In genomic region chr1:116769050-116769449, GRCh38 we compare ENCODE assay signal across 13 cellular contexts. TPM values are rescaled to one million over a fixed set of nuclear protein-coding genes. Genes with fewer than 3 reads are reported as not detected.
DNase-seq lines count a peak whose midpoint lies in the region; ATAC-seq and TF ChIP-seq lines count a peak whose summit lies in the region.
"Had no signal": no experiment of that assay in that cellular context is flagged by ENCODE, and none has a peak within 500 bp of the region (broad histone marks: within the 10 kb centered on the region; RNA-seq: fewer than 3 reads in every experiment).

No MANE protein-coding gene starts in this region.

- H3K79me1 ChIP-seq in H9 (ENCODE audit: insufficient read depth, low read depth, low read length, poor library complexity, severe bottlenecking): no peaks in the 10 kb centered on the region

- no peak overlapping the region for H2BK120ac ChIP-seq in H9 (ENCODE audit: low read depth, low read length, poor library complexity, severe bottlenecking)

- peaks cover 7% of the 10 kb centered on the region for H3K9me3 Mint-ChIP-seq in activated CD8-positive, alpha-beta T cell treated with anti-CD3 and anti-CD28 coated beads for 36 hours
- peaks cover 6 to 9% of the 10 kb centered on the region in 2 experiments for H3K9me3 Mint-ChIP-seq in H9

- no peak overlapping the region for H3K14ac ChIP-seq in H9 (ENCODE audit: insufficient read depth, low read length)

- DNase-seq in activated CD4-positive, alpha-beta T cell treated with anti-CD3 and anti-CD28 coated beads for 48 hours: peak; percentile 59
- DNase-seq in activated CD4-positive, alpha-beta T cell treated with anti-CD3 and anti-CD28 coated beads, Interleukin-2, amount 50 U/mL, for 1 hour: no peak
- DNase-seq in activated CD8-positive, alpha-beta T cell treated with anti-CD3 and anti-CD28 coated beads for 36 hours: peak; percentile 63
- peak; percentile 45 for DNase-seq in stimulated activated CD4-positive, alpha-beta T cell treated with anti-CD3 and anti-CD28 coated beads, Interleukin-4, amount 100 ng/mL, for 24 hours
- DNase-seq in H9 (no peak), NCI-H69 (lab: John Stamatoyannopoulos, UW) (no peak), BE2C (no peak)
- DNase-seq: 8988T, NCI-H1694, upper lobe of right lung had no signal

- no peak overlapping the region for H3T11ph ChIP-seq in H9 (ENCODE audit: low read length)

- no peak overlapping the region for H4K91ac ChIP-seq in H9 (ENCODE audit: insufficient read length, low read depth, low read length)

- no peaks in the 10 kb centered on the region for H3K23me2 ChIP-seq in H9 (ENCODE audit: insufficient read length, low read depth, low read length, poor library complexity, severe bottlenecking)

- H3K79me2 ChIP-seq in H9 (ENCODE audit: insufficient read depth, low read length): no peaks in the 10 kb centered on the region

- H3K27ac ChIP-seq in H9 (ENCODE audit: insufficient read length, low read depth, low read length): no peak overlapping the region
- H3K27ac ChIP-seq: coronary artery, prostate gland, upper lobe of right lung had no signal

- no peak for TF ChIP-seq CTCF in activated CD8-positive, alpha-beta T cell treated with anti-CD3 and anti-CD28 coated beads for 36 hours (IDR thresholded peaks at IDR 0.05)
- TF ChIP-seq CTCF in H9 (conservative IDR thresholded peaks at IDR 0.05): no peak
- TF ChIP-seq CTCF in BE2C (IDR thresholded peaks at IDR 0.05; ENCODE audit: low read depth, low read length): no peak

- H3K4me3 ChIP-seq in BE2C (ENCODE audit: low read depth, low read length): no peak overlapping the region
- H3K4me3 ChIP-seq: coronary artery, prostate gland, upper lobe of right lung had no signal

- no peak overlapping the region for H2BK5ac ChIP-seq in H9 (ENCODE audit: insufficient read length, low read length)

- no peaks in the 10 kb centered on the region for H3K36me3 ChIP-seq in BE2C
- H3K36me3 ChIP-seq: prostate gland, upper lobe of right lung had no signal

- no CpG with 5 or more reads among the region's 7 CpGs for WGBS in H9 (ENCODE audit: extremely low coverage, insufficient read length, low lambda C conversion rate)

- no peak overlapping the region for H2BK20ac ChIP-seq in H9 (ENCODE audit: low read depth, low read length, poor library complexity, severe bottlenecking)

- H3K18ac ChIP-seq in H9 (ENCODE audit: insufficient read length, low read depth, low read length): no peak overlapping the region

- H4K20me1 ChIP-seq in H9 (ENCODE audit: control insufficient read depth, insufficient read depth, insufficient read length): no peaks in the 10 kb centered on the region

- H3K4me1 ChIP-seq in H9 (ENCODE audit: insufficient read depth, low read length) (no peaks in the 10 kb centered on the region), BE2C (no peaks in the 10 kb centered on the region)
- H3K4me1 ChIP-seq: prostate gland had no signal

- H2BK12ac ChIP-seq in H9 (ENCODE audit: insufficient read length, low read depth, low read length): no peak overlapping the region

- no peak overlapping the region for H2AK5ac ChIP-seq in H9 (ENCODE audit: insufficient read length, low read length)

- intact Hi-C loops in activated CD8-positive, alpha-beta T cell treated with anti-CD3 and anti-CD28 coated beads for 36 hours (cut with micrococcal nuclease): loop anchor here (1.0 to 5.0 kb wide), 3 partner anchors 30 to 233 kb away; partner anchors contain the start of gene CD101

- H4K8ac ChIP-seq in H9 (replicated peaks; ENCODE audit: insufficient read length, low read depth, low read length): no peak overlapping the region

- H3K36me3 Mint-ChIP-seq in activated CD8-positive, alpha-beta T cell treated with anti-CD3 and anti-CD28 coated beads for 36 hours (ENCODE audit: low read depth): peaks cover 82% of the 10 kb centered on the region
- no peaks in the 10 kb centered on the region; a peak in 2 of 7 replicates for H3K36me3 Mint-ChIP-seq in H9 (ENCODE audit: insufficient read depth in 1 of 3, low read depth in 3 of 3)

- no peaks in the 10 kb centered on the region for H3K27me3 Mint-ChIP-seq in activated CD8-positive, alpha-beta T cell treated with anti-CD3 and anti-CD28 coated beads for 36 hours
- H3K27me3 Mint-ChIP-seq in H9 (ENCODE audit: low read depth): no peaks in the 10 kb centered on the region; the same call in 1 of the 2 replicates

- no peak overlapping the region for H3K9ac ChIP-seq in H9 (ENCODE audit: extremely low read depth, insufficient read length, low read length)

- H3K4me3 Mint-ChIP-seq in activated CD8-positive, alpha-beta T cell treated with anti-CD3 and anti-CD28 coated beads for 36 hours: peak overlapping the region; percentile 98
- no peak overlapping the region for H3K4me3 Mint-ChIP-seq in H9

- peak overlapping the region; percentile 99 for H3K27ac Mint-ChIP-seq in activated CD8-positive, alpha-beta T cell treated with anti-CD3 and anti-CD28 coated beads for 36 hours
- H3K27ac Mint-ChIP-seq in H9: no peak overlapping the region

- no peak overlapping the region for H4K5ac ChIP-seq in H9 (ENCODE audit: insufficient read length, low read depth, low read length)

- H3K4me1 Mint-ChIP-seq in activated CD8-positive, alpha-beta T cell treated with anti-CD3 and anti-CD28 coated beads for 36 hours (ENCODE audit: low read depth): peaks cover 93% of the 10 kb centered on the region
- peaks cover 6% of the 10 kb centered on the region in 2 experiments; a peak in 3 of 4 replicates for H3K4me1 Mint-ChIP-seq in H9

- H3K56ac ChIP-seq in H9 (ENCODE audit: insufficient read length, low read depth, low read length): no peak overlapping the region

- H3K23ac ChIP-seq in H9 (ENCODE audit: insufficient read length, low read depth, low read length): no peak overlapping the region

- H3K4ac ChIP-seq in H9 (ENCODE audit: low read depth, low read length): no peak overlapping the region

- peak; percentile 36 for ATAC-seq in HG02938 (IDR thresholded peaks at IDR 0.05; ENCODE audit: unreplicated experiment)
- peak; percentile 13 for ATAC-seq in activated CD8-positive, alpha-beta T cell treated with anti-CD3 and anti-CD28 coated beads for 36 hours

- no peak overlapping the region for H3K4me2 ChIP-seq in H9 (ENCODE audit: insufficient read depth, insufficient read length, low read length)

- H3K27me3 ChIP-seq in H9 (ENCODE audit: insufficient read depth, low read length): no peaks in the 10 kb centered on the region
- H3K27me3 ChIP-seq in BE2C: peaks cover 3% of the 10 kb centered on the region; the same call in 1 of the 2 replicates
- H3K27me3 ChIP-seq: upper lobe of right lung had no signal

- no peak overlapping the region for H2AFZ ChIP-seq in H9 (ENCODE audit: low read length)

- no peak overlapping the region for H2BK15ac ChIP-seq in H9 (ENCODE audit: low read depth, low read length)

- H3K9me3 ChIP-seq in H9 (ENCODE audit: control insufficient read depth, low read depth, low read length) (no peaks in the 10 kb centered on the region), BE2C (no peaks in the 10 kb centered on the region)
- H3K9me3 ChIP-seq: prostate gland, upper lobe of right lung had no signal

- POLR2A ChIA-PET in activated CD8-positive, alpha-beta T cell treated with anti-CD3 and anti-CD28 coated beads for 36 hours (lab: Charles Lee): interaction anchor here (0.7 to 18.7 kb wide), 17 partner anchors 8 to 291 kb away, joined by 3 to 850 read pairs (median 4); partner anchors contain the start of genes CD101, CD2 and TTF2

- CTCF ChIA-PET in activated CD8-positive, alpha-beta T cell treated with anti-CD3 and anti-CD28 coated beads for 36 hours (lab: Charles Lee): interaction anchor here (0.7 to 12.5 kb wide), 15 partner anchors 9 to 288 kb away, joined by 3 to 167 read pairs (median 5); partner anchors contain the start of gene CD2

RNA-seq across cellular contexts. Expression of gene CD2, which starts 14.8 kb away (rescaled TPM):
- 100 to 1,000 TPM; 217 to 220 TPM for total RNA-seq in activated CD8-positive, alpha-beta T cell treated with anti-CD3 and anti-CD28 coated beads for 36 hours
- not detected in 2 replicates for total RNA-seq in H9 (2021)
- polyA plus RNA-seq in BE2C (2012; ENCODE audit: insufficient read depth, insufficient read length, low read depth): not detected

Comparison
In these comparisons a context has a peak if more than half of its experiments do, and no peak if none do; other contexts are left out.
1. DNase-seq: peak in activated CD4-positive, alpha-beta T cell treated with anti-CD3 and anti-CD28 coated beads for 48 hours (single experiment), activated CD8-positive, alpha-beta T cell treated with anti-CD3 and anti-CD28 coated beads for 36 hours (single experiment) and stimulated activated CD4-positive, alpha-beta T cell treated with anti-CD3 and anti-CD28 coated beads, Interleukin-4, amount 100 ng/mL, for 24 hours (single experiment); none in activated CD4-positive, alpha-beta T cell treated with anti-CD3 and anti-CD28 coated beads, Interleukin-2, amount 50 U/mL, for 1 hour (single experiment), H9 (single experiment), NCI-H69 (single experiment) and BE2C (single experiment).
2. RNA of gene CD2, which starts 14.8 kb away (total RNA-seq): 217 to 220 TPM in activated CD8-positive, alpha-beta T cell treated with anti-CD3 and anti-CD28 coated beads for 36 hours; not detected in H9; every median in the first group is over 100 times any median in the second.